Comparison of ENCODE assay signal across 21 cellular contexts in genomic region chr15:66747223-66747622, GRCh38. TPM values are rescaled to one million over a fixed set of nuclear protein-coding genes. Genes with fewer than 3 reads are reported as not detected.
A peak's percentile ranks its signal among the peaks of the same experiment; 100 is the strongest.
DNase-seq lines count a peak whose midpoint lies in the region; ATAC-seq, FAIRE-seq and TF ChIP-seq lines count a peak whose summit lies in the region.
"Had no signal": no experiment of that assay in that cellular context is flagged by ENCODE, and none has a peak within 500 bp of the region (broad histone marks: within the 10 kb centered on the region; RNA-seq: fewer than 3 reads in every experiment).

No MANE protein-coding gene starts in this region.

- no peak overlapping the region for H4K8ac ChIP-seq in H1 (ENCODE audit: extremely low read depth, insufficient read depth, low read length)

- peak overlapping the region; percentile 83; the same call in 1 of the 2 replicates for H2AK5ac ChIP-seq in H1 (ENCODE audit: low read depth, low read length)

- H3K79me2 ChIP-seq in H1 (ENCODE audit: control insufficient read depth in 1 of 2, insufficient read depth in 2 of 2, low read length in 2 of 2) = no peaks in the 10 kb centered on the region
- peaks cover 95% of the 10 kb centered on the region for H3K79me2 ChIP-seq in osteoblast (ENCODE audit: insufficient read depth, low read length)

- no peak overlapping the region for H3K56ac ChIP-seq in H1 (replicated peaks; ENCODE audit: insufficient read length, low read depth, low read length)

- H3K9ac ChIP-seq in HUES64 (ENCODE audit: low read depth, low read length) (no peak overlapping the region), H1 (replicated peaks in 1 of 4; ENCODE audit: extremely low read depth in 1 of 4, low read depth in 3 of 4, low read length in 3 of 4) (no peak overlapping the region)
- H3K9ac ChIP-seq: KMS-11 had no signal

- FAIRE-seq in A549 (lab: Jason Lieb, UNC) = no peak
- no peak for FAIRE-seq in H1 (lab: Jason Lieb, UNC)
- FAIRE-seq: bronchial epithelial cell had no signal

- intact Hi-C loops in mucosa of descending colon (cut with DNase I, micrococcal nuclease) = no loop called here

- H4K5ac ChIP-seq in H1 (ENCODE audit: insufficient read length, low read depth, low read length) = no peak overlapping the region

- H4K20me1 ChIP-seq in H1 (replicated peaks in 1 of 2; ENCODE audit: control insufficient read depth in 1 of 2, insufficient read depth in 2 of 2, low read length in 2 of 2) = no peaks in the 10 kb centered on the region
- H4K20me1 ChIP-seq in osteoblast (ENCODE audit: insufficient read depth, low read length) = peaks cover 16% of the 10 kb centered on the region

- ATAC-seq in A549 (no peak), GM18861 (IDR thresholded peaks at IDR 0.05; ENCODE audit: unreplicated experiment) (no peak), mucosa of descending colon (no peak)
- ATAC-seq in effector memory CD8-positive, alpha-beta T cell (replicated peaks) = no peak
- ATAC-seq: activated naive CD8-positive, alpha-beta T cell treated with anti-CD3 and anti-CD28 coated beads, Interleukin-2, amount 50 U/mL, for 24 hours; left ventricle myocardium superior had no signal

- WGBS in A549 (ENCODE audit: missing lambda C conversion rate) = 96% methylated on average over 7 of the region's 8 CpGs
- 84% methylated on average over 8 of the region's 8 CpGs for WGBS in HUES64
- 80% methylated on average over 8 of the region's 8 CpGs; no CpG with 5 or more reads in 1 of the 2 experiments for WGBS in H1 (ENCODE audit: extremely low coverage in 1 of 2, insufficient coverage in 1 of 2, insufficient read length in 1 of 2, insufficient replicate concordance in 2 of 2, low coverage in 1 of 2, low lambda C conversion rate in 2 of 2, missing lambda C conversion rate in 1 of 2), 2 experiments

- H2AFZ ChIP-seq in H1 (ENCODE audit: low read length) (no peak overlapping the region), osteoblast (ENCODE audit: low read length) (no peak overlapping the region)

- TF ChIP-seq CTCF in A549 (IDR thresholded peaks at IDR 0.05) (no peak), H1 (IDR thresholded peaks at IDR 0.05; ENCODE audit: control extremely low read depth in 1 of 3, insufficient read depth in 1 of 3, low read depth in 1 of 3, low read length in 3 of 3) (no peak), osteoblast (IDR thresholded peaks at IDR 0.05; ENCODE audit: extremely low read depth, low read depth, low read length) (no peak), mucosa of descending colon (IDR thresholded peaks at IDR 0.05) (no peak)

- peaks cover 0 to 3% of the 10 kb centered on the region in 2 donors for H3K4me1 Mint-ChIP-seq in effector memory CD8-positive, alpha-beta T cell (ENCODE audit: low read depth in 2 of 2)

- H3K27ac ChIP-seq in A549 (peak overlapping the region; percentile 71 to 87), HUES64 (ENCODE audit: low read depth, low read length) (peak overlapping the region; percentile 17; the same call in 1 of the 2 replicates), H1 (ENCODE audit: low read depth, low read length) (no peak overlapping the region), osteoblast (ENCODE audit: low read depth, low read length) (peak overlapping the region; percentile 84)
- H3K27ac ChIP-seq: KMS-11 had no signal

- no peak for DNase-seq in A549 (ENCODE audit: low read depth in 1 of 2, low spot score in 1 of 2)
- no peak for DNase-seq in H1 (ENCODE audit: low read depth in 1 of 2, low spot score in 2 of 2)
- no peak for DNase-seq in osteoblast (ENCODE audit: insufficient read length, low spot score, missing footprints)
- DNase-seq in mucosa of descending colon = no peak
- DNase-seq in effector memory CD8-positive, alpha-beta T cell = no peak
- DNase-seq in activated naive CD4-positive, alpha-beta T cell treated with Interleukin-2 at 50 U/mL for 16 hours = no peak
- DNase-seq: activated CD4-positive, alpha-beta memory T cell treated with anti-CD3 and anti-CD28 coated beads, Interleukin-2, amount 10 ng/mL, durations not matched to agents 7 days and 5 days; activated effector memory CD4-positive, alpha-beta T cell treated with anti-CD3 and anti-CD28 coated beads, Interleukin-2, amount 50 U/mL, for 16 hours; activated naive CD8-positive, alpha-beta T cell treated with anti-CD3 and anti-CD28 coated beads, Interleukin-2, amount 50 U/mL, for 24 hours; activated T-cell treated with anti-CD3 and anti-CD28 coated beads for 4 hours; H7; left ventricle myocardium superior; NCI-H510A treated with DMSO at 0.1 percent for 48 hours; retina; RPMI8226 had no signal

- H2BK20ac ChIP-seq in H1 (ENCODE audit: low read length) = no peak overlapping the region

- H3K27me3 Mint-ChIP-seq in effector memory CD8-positive, alpha-beta T cell = peaks cover 6 to 34% of the 10 kb centered on the region in 2 donors
- H3K27me3 Mint-ChIP-seq: activated naive CD8-positive, alpha-beta T cell treated with anti-CD3 and anti-CD28 coated beads, Interleukin-2, amount 50 U/mL, for 24 hours; dendritic cell treated with granulocyte-macrophage colony-stimulating factor and Interleukin-4, amounts not matched to agents 40 ng/mL and 50 ng/mL, for 4 days had no signal

- H3K27me3 ChIP-seq in HUES64 (ENCODE audit: insufficient read depth, low read length) (no peaks in the 10 kb centered on the region), H1 (replicated peaks in 1 of 4; ENCODE audit: control insufficient read depth in 3 of 4, extremely low read depth in 1 of 4, insufficient read depth in 3 of 4, low read length in 3 of 4) (no peaks in the 10 kb centered on the region; a peak in 1 of 7 replicates), osteoblast (ENCODE audit: insufficient read depth, low read length) (no peaks in the 10 kb centered on the region)

- H3K9me3 ChIP-seq in A549 (no peaks in the 10 kb centered on the region), HUES64 (ENCODE audit: insufficient read depth, low read depth, low read length) (no peaks in the 10 kb centered on the region), H1 (ENCODE audit: insufficient read depth in 2 of 2, low read depth in 1 of 2, low read length in 1 of 2) (no peaks in the 10 kb centered on the region), osteoblast (ENCODE audit: low read depth, low read length) (no peaks in the 10 kb centered on the region), mucosa of descending colon (no peaks in the 10 kb centered on the region)

- TF ChIP-seq RAD21 in A549 (conservative IDR thresholded peaks at IDR 0.05 in 1 of 2, IDR thresholded peaks at IDR 0.05 in 1 of 2) (no peak), H1 (IDR thresholded peaks at IDR 0.05 in 1 of 2, conservative IDR thresholded peaks at IDR 0.05 in 1 of 2; ENCODE audit: low read depth in 2 of 2, low read length in 2 of 2) (no peak)

- H3K36me3 Mint-ChIP-seq in effector memory CD8-positive, alpha-beta T cell (ENCODE audit: insufficient read depth) = no peaks in the 10 kb centered on the region
- H3K36me3 Mint-ChIP-seq: CD14-positive monocyte had no signal

- POLR2A ChIA-PET in A549 (lab: Yijun Ruan, JAX) = no interaction called here
- POLR2A ChIA-PET in H1 (lab: Charles Lee; ENCODE audit: partially characterized antibody) = no interaction called here

- no peaks in the 10 kb centered on the region for H3K36me3 ChIP-seq in HUES64 (ENCODE audit: insufficient read depth, low read length)
- H3K36me3 ChIP-seq in H1 (ENCODE audit: control insufficient read depth in 2 of 4, insufficient read depth in 4 of 4, low read length in 3 of 4) = no peaks in the 10 kb centered on the region
- H3K36me3 ChIP-seq in osteoblast (ENCODE audit: insufficient read depth, low read length) = peaks cover 20% of the 10 kb centered on the region
- H3K36me3 ChIP-seq in mucosa of descending colon (ENCODE audit: low read depth) = no peaks in the 10 kb centered on the region

- peak overlapping the region; percentile 71; the same call in 1 of the 2 replicates for H2BK5ac ChIP-seq in H1 (ENCODE audit: low read depth, low read length)

- H3K23me2 ChIP-seq in H1 (ENCODE audit: low read depth, low read length) = no peaks in the 10 kb centered on the region; the same call in 1 of the 2 replicates

- no peaks in the 10 kb centered on the region for H3K79me1 ChIP-seq in H1 (ENCODE audit: low read depth, low read length)

- H3K4me3 ChIP-seq in A549 (no peak overlapping the region), HUES64 (ENCODE audit: low read length) (no peak overlapping the region), H1 (ENCODE audit: extremely low read depth in 1 of 4, insufficient read depth in 2 of 4, low read depth in 3 of 4, low read length in 4 of 4) (no peak overlapping the region), osteoblast (ENCODE audit: insufficient read depth, low read length) (no peak overlapping the region), mucosa of descending colon (no peak overlapping the region)

- TF ChIP-seq POLR2A in A549 (IDR thresholded peaks at IDR 0.05; ENCODE audit: low read length) = no peak
- no peak for TF ChIP-seq POLR2A in H1 (IDR thresholded peaks at IDR 0.05; ENCODE audit: control extremely low read depth in 1 of 2, low read depth in 2 of 2, low read length in 2 of 2)

- H2BK120ac ChIP-seq in H1 (replicated peaks; ENCODE audit: low read depth, low read length) = no peak overlapping the region

- no peak overlapping the region for H3K14ac ChIP-seq in H1 (ENCODE audit: insufficient read length)

- H2BK12ac ChIP-seq in H1 (ENCODE audit: low read depth, low read length) = peak overlapping the region; percentile 82; the same call in 1 of the 2 replicates

- peak overlapping the region; percentile 59 for H4K91ac ChIP-seq in H1 (replicated peaks; ENCODE audit: insufficient read length, low read length)

- CTCF ChIA-PET in A549 (lab: Yijun Ruan, JAX) (interaction anchor here (0.9 to 42.9 kb wide), 5 partner anchors 10 to 104 kb away, joined by 3 to 779 read pairs (median 4); partner anchors contain the start of gene SMAD6), H1 (lab: Charles Lee; ENCODE audit: partially characterized antibody) (interaction anchor here (1.4 kb wide), 1 partner anchor 28 kb away, joined by 4 read pairs; no protein-coding TSS in a partner anchor)

- no peak overlapping the region for H3K4me3 Mint-ChIP-seq in effector memory CD8-positive, alpha-beta T cell
- H3K4me3 Mint-ChIP-seq: activated CD4-positive, alpha-beta memory T cell treated with anti-CD3 and anti-CD28 coated beads, Interleukin-2, amount 10 ng/mL, durations not matched to agents 7 days and 5 days; activated naive CD8-positive, alpha-beta T cell treated with anti-CD3 and anti-CD28 coated beads, Interleukin-2, amount 50 U/mL, for 24 hours; CD14-positive monocyte; dendritic cell treated with granulocyte-macrophage colony-stimulating factor and Interleukin-4, amounts not matched to agents 40 ng/mL and 50 ng/mL, for 4 days had no signal

- no peak overlapping the region for H3K27ac Mint-ChIP-seq in effector memory CD8-positive, alpha-beta T cell
- H3K27ac Mint-ChIP-seq: activated CD4-positive, alpha-beta memory T cell treated with anti-CD3 and anti-CD28 coated beads, Interleukin-2, amount 10 ng/mL, durations not matched to agents 7 days and 5 days; activated naive CD8-positive, alpha-beta T cell treated with anti-CD3 and anti-CD28 coated beads, Interleukin-2, amount 50 U/mL, for 24 hours; dendritic cell treated with granulocyte-macrophage colony-stimulating factor and Interleukin-4, amounts not matched to agents 40 ng/mL and 50 ng/mL, for 4 days had no signal

- no peaks in the 10 kb centered on the region for H3K9me3 Mint-ChIP-seq in effector memory CD8-positive, alpha-beta T cell
- H3K9me3 Mint-ChIP-seq: activated CD4-positive, alpha-beta memory T cell treated with anti-CD3 and anti-CD28 coated beads, Interleukin-2, amount 10 ng/mL, durations not matched to agents 7 days and 5 days; activated naive CD8-positive, alpha-beta T cell treated with anti-CD3 and anti-CD28 coated beads, Interleukin-2, amount 50 U/mL, for 24 hours; CD14-positive monocyte; dendritic cell treated with granulocyte-macrophage colony-stimulating factor and Interleukin-4, amounts not matched to agents 40 ng/mL and 50 ng/mL, for 4 days had no signal

- peak overlapping the region; percentile 66 for H3K4me2 ChIP-seq in A549
- H3K4me2 ChIP-seq in H1 (ENCODE audit: insufficient read depth in 1 of 2, low read depth in 2 of 2, low read length in 2 of 2) = no peak overlapping the region
- H3K4me2 ChIP-seq in osteoblast (ENCODE audit: insufficient read depth, low read length) = peak overlapping the region; percentile 73
- H3K4me2 ChIP-seq: KMS-11 had no signal

- no peak overlapping the region for H3K23ac ChIP-seq in H1 (ENCODE audit: insufficient read length)

- no peak for TF ChIP-seq EP300 in A549 (IDR thresholded peaks at IDR 0.05)
- TF ChIP-seq EP300 in H1 (IDR thresholded peaks at IDR 0.05; ENCODE audit: borderline replicate concordance in 1 of 2, low read depth in 2 of 2, low read length in 2 of 2) = no peak

- no peak overlapping the region for H3K4ac ChIP-seq in H1 (replicated peaks; ENCODE audit: insufficient read length, low read depth, low read length)

- 0 out of 2 replicates have a peak overlapping the region, but pooled peaks have one; percentile 9 for H2BK15ac ChIP-seq in H1 (ENCODE audit: low read length)

- H3K4me1 ChIP-seq in A549 = peaks cover 86% of the 10 kb centered on the region
- H3K4me1 ChIP-seq in HUES64 (ENCODE audit: insufficient read depth, low read length) = peaks cover 63% of the 10 kb centered on the region
- H3K4me1 ChIP-seq in H1 (replicated peaks in 1 of 4; ENCODE audit: control insufficient read depth in 3 of 4, insufficient read depth in 4 of 4, low read length in 3 of 4) = peaks cover 10 to 54% (median 20%) of the 10 kb centered on the region in 4 experiments
- peaks cover 85% of the 10 kb centered on the region for H3K4me1 ChIP-seq in osteoblast (ENCODE audit: insufficient read depth, low read length)
- no peaks in the 10 kb centered on the region for H3K4me1 ChIP-seq in mucosa of descending colon (ENCODE audit: low read depth)

- 0 out of 2 replicates have a peak overlapping the region, but pooled peaks have one; percentile 48 for H3K18ac ChIP-seq in H1 (ENCODE audit: extremely low read depth, low read length)

RNA-seq across cellular contexts. Expression of gene SMAD6, which starts 45.2 kb away (rescaled TPM):
- polyA plus RNA-seq in A549 (2011; rRNA removed) (9.6 and 14.0 TPM in 2 replicates), A549 (2017; fragmentation: RNase III; extraction: RNeasy Plus Mini Kit Qiagen cat#74134 plus additional on column Dnase treatment) (40.5 to 46.7 TPM (median 46.6 TPM) in 3 replicates), H1 (2011; rRNA removed) (1.8 and 3.4 TPM in 2 replicates)
- 41.3 and 55.8 TPM in 2 replicates for polyA plus RNA-seq in A549 (2012; cell fraction: cytosol; rRNA removed)
- polyA plus RNA-seq in A549 (2012; cell fraction: nucleus; rRNA removed) = 173 and 184 TPM in 2 replicates
- 29.1 and 38.4 TPM in 2 replicates for polyA minus RNA-seq in A549 (2011; rRNA and poly(A)+ RNA removed)
- 3.8 TPM for polyA plus RNA-seq in HUES64 (2013, experiment 1 of 2)
- polyA plus RNA-seq in HUES64 (2013, experiment 2 of 2) = 4.2 TPM
- total RNA-seq in H1 (2021; fragmentation: NEBNext Ultra II Directional; extraction: Animal tissue kit (Norgen Biotek cat#: 25700)) = 7.0 and 7.6 TPM in 2 replicates
- 2.6 TPM for polyA plus RNA-seq in H1 (2011; cell fraction: cytosol; rRNA removed)
- 11.4 TPM for polyA plus RNA-seq in H1 (2011; cell fraction: nucleus; rRNA removed)
- polyA plus RNA-seq in H1 (2012, experiment 1 of 2) = 2.9 to 3.9 TPM (median 3.1 TPM) in 4 replicates
- 2.1 TPM for polyA plus RNA-seq in H1 (2012, experiment 2 of 2)
- polyA plus RNA-seq in H1 (2013, experiment 1 of 2) = 1.9 TPM
- 2.1 TPM for polyA plus RNA-seq in H1 (2013, experiment 2 of 2)
- 3.9 and 6.1 TPM in 2 replicates for polyA minus RNA-seq in H1 (2011; rRNA and poly(A)+ RNA removed)
- 6.3 TPM for polyA minus RNA-seq in H1 (2011; cell fraction: cytosol; rRNA and poly(A)+ RNA removed)
- polyA minus RNA-seq in H1 (2011; cell fraction: nucleus; rRNA and poly(A)+ RNA removed) = 12.2 TPM
- total RNA-seq in osteoblast (28.9 and 31.8 TPM in 2 replicates), mucosa of descending colon (10 to 100 TPM; 11.5 to 18.5 (median 12.8) TPM)
- polyA plus RNA-seq: CD14-positive monocyte had no signal

Comparison
In these comparisons a context has a peak if more than half of its experiments do, and no peak if none do; other contexts are left out.
1. H3K4me2 ChIP-seq: peak in A549 (single experiment) and osteoblast (single experiment); none in H1 (0 of 2).